24 cellular contexts compared by ENCODE assay signal in the genomic region with DNA sequence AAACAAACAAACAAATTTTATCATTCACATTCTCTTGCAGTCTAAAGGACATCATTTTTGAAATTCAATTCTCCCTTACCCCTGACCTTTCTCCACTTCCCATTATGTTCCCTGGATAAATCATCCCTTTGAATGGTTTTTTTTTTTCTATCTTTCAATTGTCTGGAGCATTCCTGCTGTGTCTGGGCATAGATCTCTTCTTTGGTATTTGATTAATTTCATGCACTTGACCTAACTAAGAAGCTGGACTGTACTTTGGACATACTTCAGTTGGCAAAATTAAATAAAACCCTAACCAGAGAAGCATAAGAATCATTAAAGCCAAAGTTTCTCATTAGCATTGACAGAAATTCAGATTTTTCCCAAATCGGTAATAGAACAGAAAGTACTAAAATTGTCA.
"Had no signal": no experiment of that assay in that cellular context is flagged by ENCODE, and none has a peak within 500 bp of the region (broad histone marks: within the 10 kb centered on the region; RNA-seq: fewer than 3 reads in every experiment).

No MANE protein-coding gene starts in this region.

- H3K9me3 ChIP-seq: Peyer's patch, SJCRH30, SK-N-SH had no signal

- DNase-seq: activated CD4-positive, alpha-beta memory T cell treated with anti-CD3 and anti-CD28 coated beads, Interleukin-2, amount 10 ng/mL, durations not matched to agents 7 days and 5 days; activated CD4-positive, alpha-beta T cell treated with anti-CD3 and anti-CD28 coated beads for 36 hours; activated CD4-positive, alpha-beta T cell treated with anti-CD3 and anti-CD28 coated beads, Interleukin-2, amount 50 U/mL, for 1 hour; activated gamma-delta T cell; activated naive CD4-positive, alpha-beta T cell treated with anti-CD3 and anti-CD28 coated beads for 36 hours; activated T-cell treated with anti-CD3 and anti-CD28 coated beads for 4 hours; activated T-cell treated with anti-CD3 and anti-CD28 coated beads, Interleukin-2, amount 50 U/mL, for 48 hours; Kasumi-1; KBM-7; NCI-H1105 treated with DMSO at 0.1 percent for 48 hours; NCI-H1436 treated with DMSO at 0.1 percent for 48 hours; NCI-H187; NCI-H2081; NCI-H526; NCI-H82; Peyer's patch; Right ventricle myocardium superior; SJCRH30; SK-N-SH; T-helper 1 cell; WERI-Rb-1 had no signal

- H3K9me2 ChIP-seq: SK-N-SH had no signal

- H3K27me3 ChIP-seq: Peyer's patch, SJCRH30 had no signal

- H3K27ac ChIP-seq: Peyer's patch, RWPE1, SJCRH30, WERI-Rb-1 had no signal

- H3K4me2 ChIP-seq: SK-N-SH had no signal

- H3K27me3 Mint-ChIP-seq: activated T-helper 17 cell treated with anti-CD3 and anti-CD28 coated beads, Interleukin-2, amount 50 U/mL, for 72 hours had no signal

- H3K4me3 ChIP-seq: Peyer's patch, SJCRH30 had no signal

- H3K27ac Mint-ChIP-seq: activated CD4-positive, alpha-beta memory T cell treated with anti-CD3 and anti-CD28 coated beads, Interleukin-2, amount 10 ng/mL, durations not matched to agents 7 days and 5 days; activated CD4-positive, alpha-beta T cell treated with anti-CD3 and anti-CD28 coated beads for 36 hours; activated naive CD4-positive, alpha-beta T cell treated with anti-CD3 and anti-CD28 coated beads for 36 hours; activated naive CD8-positive, alpha-beta T cell; activated T-helper 17 cell treated with anti-CD3 and anti-CD28 coated beads, Interleukin-2, amount 50 U/mL, for 72 hours had no signal

- H3K36me3 ChIP-seq: Peyer's patch, WERI-Rb-1 had no signal

- H3K9me3 Mint-ChIP-seq: activated CD4-positive, alpha-beta memory T cell treated with anti-CD3 and anti-CD28 coated beads, Interleukin-2, amount 10 ng/mL, durations not matched to agents 7 days and 5 days; activated naive CD4-positive, alpha-beta T cell treated with anti-CD3 and anti-CD28 coated beads for 36 hours had no signal

- H3K4me3 Mint-ChIP-seq: activated CD4-positive, alpha-beta memory T cell treated with anti-CD3 and anti-CD28 coated beads, Interleukin-2, amount 10 ng/mL, durations not matched to agents 7 days and 5 days; activated CD4-positive, alpha-beta T cell treated with anti-CD3 and anti-CD28 coated beads for 36 hours; activated naive CD4-positive, alpha-beta T cell treated with anti-CD3 and anti-CD28 coated beads for 36 hours; activated naive CD8-positive, alpha-beta T cell; activated T-helper 17 cell treated with anti-CD3 and anti-CD28 coated beads, Interleukin-2, amount 50 U/mL, for 72 hours had no signal

- H3K4me1 ChIP-seq: Peyer's patch, SJCRH30 had no signal

- H3K36me3 Mint-ChIP-seq: activated naive CD8-positive, alpha-beta T cell had no signal

- H3K4me1 Mint-ChIP-seq: activated CD4-positive, alpha-beta memory T cell treated with anti-CD3 and anti-CD28 coated beads, Interleukin-2, amount 10 ng/mL, durations not matched to agents 7 days and 5 days; activated CD4-positive, alpha-beta T cell treated with anti-CD3 and anti-CD28 coated beads for 36 hours; activated T-helper 17 cell treated with anti-CD3 and anti-CD28 coated beads, Interleukin-2, amount 50 U/mL, for 72 hours had no signal
